ENCODE assay signal across 26 cellular contexts in the genomic region with DNA sequence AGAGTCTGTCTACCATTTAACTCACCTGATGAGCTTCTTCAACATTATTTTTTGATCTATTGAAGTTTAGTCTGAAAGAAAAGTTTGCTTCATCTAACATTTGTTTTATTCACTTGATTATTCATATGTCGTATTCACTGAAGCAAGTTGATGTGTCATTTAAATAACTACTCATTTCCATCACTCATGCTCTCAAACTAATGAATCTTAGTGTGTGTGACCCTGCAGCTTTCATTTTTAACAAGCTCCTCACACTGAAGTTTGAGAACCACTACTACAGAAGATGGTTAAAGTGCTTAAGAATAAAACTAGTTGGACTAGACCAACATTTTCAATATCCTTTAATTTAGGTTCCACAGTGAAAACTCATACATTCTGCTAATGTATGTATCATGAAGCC. TPM values are rescaled to one million over a fixed set of nuclear protein-coding genes. Genes with fewer than 3 reads are reported as not detected.
DNase-seq lines count a peak whose midpoint lies in the region; ATAC-seq and TF ChIP-seq lines count a peak whose summit lies in the region.
"Had no signal": no experiment of that assay in that cellular context is flagged by ENCODE, and none has a peak within 500 bp of the region (broad histone marks: within the 10 kb centered on the region; RNA-seq: fewer than 3 reads in every experiment).

No MANE protein-coding gene starts in this region.

- CTCF ChIA-PET in Calu3 (lab: Charles Lee) = interaction anchor here (0.8 kb wide), 1 partner anchor 41 kb away, joined by 7 read pairs; no protein-coding TSS in a partner anchor

- peak; percentile 37 to 59 for ATAC-seq in activated T-cell treated with anti-CD3 and anti-CD28 coated beads, Interleukin-2, amount 50 U/mL, for 72 hours (replicated peaks in 1 of 2)
- no peak for ATAC-seq in naive thymus-derived CD8-positive, alpha-beta T cell
- no peak for ATAC-seq in HG02885 (IDR thresholded peaks at IDR 0.05; ENCODE audit: poor library complexity, unreplicated experiment)
- ATAC-seq: activated CD8-positive, alpha-beta memory T cell treated with anti-CD3 and anti-CD28 coated beads, Interleukin-2, amount 10 ng/mL, durations not matched to agents 7 days and 5 days; gastrocnemius medialis; left lobe of liver had no signal

- POLR2A ChIA-PET in naive thymus-derived CD8-positive, alpha-beta T cell (lab: Charles Lee) = no interaction called here

- peaks cover 40% of the 10 kb centered on the region for H3K4me1 Mint-ChIP-seq in activated T-cell treated with anti-CD3 and anti-CD28 coated beads, Interleukin-2, amount 50 U/mL, for 72 hours (ENCODE audit: low read depth)
- H3K4me1 Mint-ChIP-seq in IgD-negative memory B cell = peaks cover 11 to 16% (median 11%) of the 10 kb centered on the region in 3 donors
- peaks cover 12 to 33% (median 32%) of the 10 kb centered on the region in 4 donors for H3K4me1 Mint-ChIP-seq in naive thymus-derived CD8-positive, alpha-beta T cell
- H3K4me1 Mint-ChIP-seq in type B pancreatic cell (ENCODE audit: unreplicated experiment) = peaks cover 28% of the 10 kb centered on the region
- peaks cover 27% of the 10 kb centered on the region for H3K4me1 Mint-ChIP-seq in Calu3 (ENCODE audit: low read depth, unreplicated experiment)

- H3K4me3 Mint-ChIP-seq in activated T-cell treated with anti-CD3 and anti-CD28 coated beads, Interleukin-2, amount 50 U/mL, for 72 hours = peak overlapping the region in 1 of 2 donors; percentile 58
- peak overlapping the region in 3 of 4 donors; percentile 17 to 88 (median 32) for H3K4me3 Mint-ChIP-seq in IgD-negative memory B cell
- H3K4me3 Mint-ChIP-seq in naive thymus-derived CD8-positive, alpha-beta T cell = peak overlapping the region in 5 of 10 donors; percentile 4 to 42 (median 15)
- peak overlapping the region; percentile 79 for H3K4me3 Mint-ChIP-seq in type B pancreatic cell
- H3K4me3 Mint-ChIP-seq in Calu3 (ENCODE audit: low read depth, unreplicated experiment) = no peak overlapping the region

- no peaks in the 10 kb centered on the region for H3K9me3 Mint-ChIP-seq in activated T-cell treated with anti-CD3 and anti-CD28 coated beads, Interleukin-2, amount 50 U/mL, for 72 hours
- H3K9me3 Mint-ChIP-seq in IgD-negative memory B cell (no peaks in the 10 kb centered on the region), type B pancreatic cell (no peaks in the 10 kb centered on the region), Calu3 (ENCODE audit: low read depth, unreplicated experiment) (no peaks in the 10 kb centered on the region)
- H3K9me3 Mint-ChIP-seq in naive thymus-derived CD8-positive, alpha-beta T cell = no peaks in the 10 kb centered on the region
- H3K9me3 Mint-ChIP-seq: activated naive CD8-positive, alpha-beta T cell treated with anti-CD3 and anti-CD28 coated beads for 36 hours had no signal

- H3K4me3 ChIP-seq in breast epithelium = no peak overlapping the region
- H3K4me3 ChIP-seq: ascending aorta, gastrocnemius medialis, ovary, tibial artery had no signal

- H3K9me3 ChIP-seq in breast epithelium = no peaks in the 10 kb centered on the region
- H3K9me3 ChIP-seq: ascending aorta, Caco-2, gastrocnemius medialis, ovary, SK-N-SH, tibial artery had no signal

- no peak for TF ChIP-seq CTCF in type B pancreatic cell (conservative IDR thresholded peaks at IDR 0.05)
- TF ChIP-seq CTCF in Calu3 (IDR thresholded peaks at IDR 0.05; ENCODE audit: unreplicated experiment) = no peak
- no peak for TF ChIP-seq CTCF in breast epithelium (IDR thresholded peaks at IDR 0.05)

- H3K27ac ChIP-seq in breast epithelium = peak overlapping the region in 1 of 2 donors; percentile 34
- H3K27ac ChIP-seq: ovary had no signal

- intact Hi-C loops in Calu3 (cut with micrococcal nuclease; ENCODE audit: unreplicated experiment) = no loop called here
- intact Hi-C loops in breast epithelium (cut with DNase I; ENCODE audit: low total_unique reads) = no loop called here

- no peaks in the 10 kb centered on the region for H3K27me3 ChIP-seq in breast epithelium
- H3K27me3 ChIP-seq: ascending aorta, gastrocnemius medialis, ovary, tibial artery had no signal

- no peak overlapping the region for H3K27ac Mint-ChIP-seq in activated T-cell treated with anti-CD3 and anti-CD28 coated beads, Interleukin-2, amount 50 U/mL, for 72 hours
- H3K27ac Mint-ChIP-seq in IgD-negative memory B cell (peak overlapping the region in 2 of 3 donors; percentile 40 to 97), type B pancreatic cell (peak overlapping the region; percentile 91), Calu3 (ENCODE audit: unreplicated experiment) (no peak overlapping the region)
- H3K27ac Mint-ChIP-seq in naive thymus-derived CD8-positive, alpha-beta T cell = peak overlapping the region in 8 of 10 donors; percentile 10 to 58 (median 34)
- H3K27ac Mint-ChIP-seq: activated CD8-positive, alpha-beta memory T cell treated with anti-CD3 and anti-CD28 coated beads, Interleukin-2, amount 10 ng/mL, durations not matched to agents 7 days and 5 days had no signal

- peaks cover 0 to 3% of the 10 kb centered on the region in 2 donors for H3K36me3 Mint-ChIP-seq in activated T-cell treated with anti-CD3 and anti-CD28 coated beads, Interleukin-2, amount 50 U/mL, for 72 hours (ENCODE audit: insufficient read depth in 2 of 2)
- no peaks in the 10 kb centered on the region for H3K36me3 Mint-ChIP-seq in IgD-negative memory B cell
- H3K36me3 Mint-ChIP-seq in naive thymus-derived CD8-positive, alpha-beta T cell = no peaks in the 10 kb centered on the region
- H3K36me3 Mint-ChIP-seq in type B pancreatic cell = no peaks in the 10 kb centered on the region
- H3K36me3 Mint-ChIP-seq in Calu3 (ENCODE audit: insufficient read depth, unreplicated experiment) = peaks cover 33% of the 10 kb centered on the region
- H3K36me3 Mint-ChIP-seq: activated CD8-positive, alpha-beta memory T cell treated with anti-CD3 and anti-CD28 coated beads, Interleukin-2, amount 10 ng/mL, durations not matched to agents 7 days and 5 days; activated naive CD8-positive, alpha-beta T cell treated with anti-CD3 and anti-CD28 coated beads for 36 hours had no signal

- TF ChIP-seq POLR2A in breast epithelium (IDR thresholded peaks at IDR 0.05) = no peak

- H3K27me3 Mint-ChIP-seq in activated T-cell treated with anti-CD3 and anti-CD28 coated beads, Interleukin-2, amount 50 U/mL, for 72 hours (ENCODE audit: low read depth) = no peaks in the 10 kb centered on the region
- H3K27me3 Mint-ChIP-seq in IgD-negative memory B cell (peaks cover 1% of the 10 kb centered on the region), type B pancreatic cell (no peaks in the 10 kb centered on the region), Calu3 (ENCODE audit: unreplicated experiment) (no peaks in the 10 kb centered on the region)
- no peaks in the 10 kb centered on the region for H3K27me3 Mint-ChIP-seq in naive thymus-derived CD8-positive, alpha-beta T cell
- H3K27me3 Mint-ChIP-seq: activated CD8-positive, alpha-beta memory T cell treated with anti-CD3 and anti-CD28 coated beads, Interleukin-2, amount 10 ng/mL, durations not matched to agents 7 days and 5 days; activated naive CD8-positive, alpha-beta T cell treated with anti-CD3 and anti-CD28 coated beads for 36 hours had no signal

- DNase-seq in activated T-cell treated with anti-CD3 and anti-CD28 coated beads, Interleukin-2, amount 50 U/mL, for 72 hours = no peak
- DNase-seq in activated T-cell treated with anti-CD3 and anti-CD28 coated beads, Interleukin-2, amount 50 U/mL, for 1 hour = no peak
- no peak for DNase-seq in naive thymus-derived CD8-positive, alpha-beta T cell
- no peak for DNase-seq in type B pancreatic cell (ENCODE audit: extremely low spot score, unreplicated experiment)
- no peak for DNase-seq in Calu3
- DNase-seq in breast epithelium (ENCODE audit: low spot score in 2 of 2) = no peak
- DNase-seq: activated CD4-positive, alpha-beta T cell treated with anti-CD3 and anti-CD28 coated beads for 48 hours; activated CD8-positive, alpha-beta memory T cell treated with anti-CD3 and anti-CD28 coated beads, Interleukin-2, amount 10 ng/mL, durations not matched to agents 7 days and 5 days; activated naive CD8-positive, alpha-beta T cell treated with anti-CD3 and anti-CD28 coated beads for 36 hours; Caco-2; central memory CD4-positive, alpha-beta T cell; DND-41; gastrocnemius medialis; hippocampal formation; Karpas-422; MV-4-11; NCI-H1436 treated with DMSO at 0.1 percent for 48 hours; ovary; SK-N-SH; small intestine; stimulated activated CD8-positive, alpha-beta memory T cell treated with anti-CD3 and anti-CD28 coated beads, Interleukin-4, amount 100 ng/mL, for 48 hours; tibial artery had no signal

- BruUV-seq in Calu3 (replicated peaks; lab: Mats Ljungman, UMichigan) = no TSS peak

- H3K4me1 ChIP-seq in breast epithelium = no peaks in the 10 kb centered on the region

- no peaks in the 10 kb centered on the region for H3K36me3 ChIP-seq in breast epithelium
- H3K36me3 ChIP-seq: ascending aorta, gastrocnemius medialis, ovary, tibial artery had no signal

RNA-seq across cellular contexts. Expression of a gene that starts 1.8 kb away (rescaled TPM):
- total RNA-seq in activated T-cell treated with anti-CD3 and anti-CD28 coated beads, Interleukin-2, amount 50 U/mL, for 72 hours = 10 to 100 TPM; 40.1 to 48.9 TPM
- polyA plus RNA-seq in IgD-negative memory B cell = 12.9 TPM
- 10 to 100 TPM; 33.1 to 37.4 TPM for total RNA-seq in naive thymus-derived CD8-positive, alpha-beta T cell
- polyA plus RNA-seq in naive thymus-derived CD8-positive, alpha-beta T cell = 10 to 100 TPM; 27.0 to 30.8 (median 27.7) TPM
- 47.8 and 94.6 TPM in 2 replicates for total RNA-seq in type B pancreatic cell (ENCODE audit: low replicate concordance)
- 52.4 and 79.6 TPM in 2 replicates for total RNA-seq in Calu3 (2022)
- 10 to 100 TPM; 16.0 to 71.6 (median 46.9) TPM for total RNA-seq in breast epithelium

Comparison
In these comparisons a context has a peak if more than half of its experiments do, and no peak if none do; other contexts are left out.
1. ATAC-seq: peak in activated T-cell treated with anti-CD3 and anti-CD28 coated beads, Interleukin-2, amount 50 U/mL, for 72 hours (2 of 2); none in naive thymus-derived CD8-positive, alpha-beta T cell (0 of 2) and HG02885 (single experiment).
2. H3K27ac Mint-ChIP-seq: peak in IgD-negative memory B cell (2 of 3), naive thymus-derived CD8-positive, alpha-beta T cell (8 of 10) and type B pancreatic cell (single experiment); none in activated T-cell treated with anti-CD3 and anti-CD28 coated beads, Interleukin-2, amount 50 U/mL, for 72 hours (single experiment) and Calu3 (single experiment).